Comparison of ENCODE assay signal across 20 cellular contexts in the genomic region with DNA sequence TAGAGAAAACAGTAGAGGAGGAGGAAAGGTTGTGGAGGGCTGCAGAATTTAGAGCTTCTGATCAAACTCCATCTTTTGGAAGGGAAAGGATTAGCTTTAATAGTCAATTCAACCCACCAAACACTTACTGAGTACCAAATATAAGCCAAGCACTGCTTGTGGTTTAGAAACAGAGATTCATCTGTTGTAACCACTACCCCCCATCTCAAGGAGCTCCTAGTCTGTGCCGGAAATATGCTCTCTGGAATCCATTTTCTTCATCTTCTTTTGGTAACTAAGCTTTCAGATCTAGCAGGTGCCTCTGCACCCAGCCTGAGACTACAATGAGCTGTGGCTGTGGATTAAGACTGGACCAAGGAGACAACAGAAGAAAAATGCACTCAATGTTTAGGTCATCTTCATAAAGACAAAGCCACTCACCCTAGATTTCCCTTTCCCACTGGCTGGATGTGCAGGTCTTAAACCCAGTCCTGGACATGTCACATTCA.
"Had no signal": no experiment of that assay in that cellular context is flagged by ENCODE, and none has a peak within 500 bp of the region (broad histone marks: within the 10 kb centered on the region; RNA-seq: fewer than 3 reads in every experiment).

No MANE protein-coding gene starts in this region.

- DNase-seq: islet precursor cell; left ventricle myocardium inferior; mesendoderm; naive B cell; natural killer cell; nephron progenitor cell; ovary; right lobe of liver; stimulated activated CD4-positive, alpha-beta T cell treated with anti-CD3 and anti-CD28 coated beads, Interleukin-12 subunit alpha, Interleukin-12 subunit beta, amount 100 ng/mL, for 4 hours; stimulated activated CD4-positive, alpha-beta T cell treated with anti-CD3 and anti-CD28 coated beads, Interleukin-15, amount 100 ng/mL, for 24 hours; stimulated activated CD4-positive, alpha-beta T cell treated with anti-CD3 and anti-CD28 coated beads, Interleukin-2, amount 100 ng/mL, for 24 hours; stimulated activated CD4-positive, alpha-beta T cell treated with anti-CD3 and anti-CD28 coated beads, Interleukin-4, amount 100 ng/mL, for 24 hours; tibial artery; uterus had no signal

- H3K9me3 ChIP-seq: ovary, right lobe of liver, thoracic aorta, tibial artery, uterus had no signal

- H3K27ac ChIP-seq: left ventricle myocardium inferior, ovary, right atrium auricular region, right lobe of liver, skin epidermis, suprapubic skin, thoracic aorta, tibial artery, uterus had no signal

- H3K4me3 ChIP-seq: left ventricle myocardium inferior, lung, ovary, right atrium auricular region, right lobe of liver, skin epidermis, suprapubic skin, thoracic aorta, tibial artery, uterus had no signal

- ATAC-seq: natural killer cell; right lobe of liver; stimulated activated effector memory CD8-positive, alpha-beta T cell treated with anti-CD3 and anti-CD28 coated beads, Interleukin-12 subunit alpha, Interleukin-12 subunit beta, amount 100 ng/mL, for 72 hours had no signal

- H3K36me3 ChIP-seq: left ventricle myocardium inferior, ovary, right atrium auricular region, right lobe of liver, suprapubic skin, thoracic aorta, tibial artery, uterus had no signal

- H3K4me1 ChIP-seq: left ventricle myocardium inferior, right atrium auricular region, right lobe of liver, suprapubic skin, tibial artery, uterus had no signal

- H3K27me3 ChIP-seq: ovary, right atrium auricular region, right lobe of liver, suprapubic skin, tibial artery, uterus had no signal
